Comparison of ENCODE assay signal across 23 cellular contexts in genomic region chr3:76063811-76064210, GRCh38.
DNase-seq lines count a peak whose midpoint lies in the region; TF ChIP-seq lines count a peak whose summit lies in the region.
"Had no signal": no experiment of that assay in that cellular context is flagged by ENCODE, and none has a peak within 500 bp of the region (broad histone marks: within the 10 kb centered on the region; RNA-seq: fewer than 3 reads in every experiment).

No MANE protein-coding gene starts in this region.

- H3K27me3 ChIP-seq in HUES48 (ENCODE audit: control insufficient read depth, insufficient read depth, low read length) (no peaks in the 10 kb centered on the region), WERI-Rb-1 (ENCODE audit: insufficient read depth, low read depth, severe bottlenecking) (no peaks in the 10 kb centered on the region), parathyroid adenoma (ENCODE audit: control insufficient read depth, insufficient read depth, low read length) (no peaks in the 10 kb centered on the region), SK-N-SH (ENCODE audit: insufficient read depth) (no peaks in the 10 kb centered on the region)
- H3K27me3 ChIP-seq: BLaER1, MG63 had no signal

- H3K79me2 ChIP-seq in parathyroid adenoma = no peaks in the 10 kb centered on the region
- H3K79me2 ChIP-seq in SK-N-SH (ENCODE audit: insufficient read depth) = no peaks in the 10 kb centered on the region

- DNase-seq in NCI-H524 treated with DMSO at 0.1 percent for 48 hours (lab: John Stamatoyannopoulos, UW) (peak; percentile 94), WERI-Rb-1 (peak; percentile 58), SK-N-SH (no peak), Kasumi-1 (lab: John Stamatoyannopoulos, UW) (no peak)
- no peak for DNase-seq in effector CD8-positive, alpha-beta T cell (lab: John Stamatoyannopoulos, UW)
- DNase-seq: CD4-positive, CD25-positive, alpha-beta regulatory T cell; COR-L47; DMS 273 treated with DMSO at 0.1 percent for 48 hours; DMS79 treated with DMSO at 0.1 percent for 48 hours; GF-D8; KBM-7; MG63; NCI-H1105 treated with DMSO at 0.1 percent for 48 hours; NCI-H2029; NCI-H2227 treated with DMSO at 0.1 percent for 48 hours; NCI-H748 treated with DMSO at 0.1 percent for 48 hours; Right ventricle myocardium superior; RPMI8226 had no signal

- POLR2A ChIA-PET in SK-N-SH (lab: Yijun Ruan, JAX) = no interaction called here

- no peaks in the 10 kb centered on the region for H3K9me2 ChIP-seq in SK-N-SH

- TF ChIP-seq RAD21 in SK-N-SH (IDR thresholded peaks at IDR 0.05; ENCODE audit: low read length) = no peak

- H3K4me2 ChIP-seq in parathyroid adenoma (ENCODE audit: low read length) (no peak overlapping the region), SK-N-SH (no peak overlapping the region)
- H3K4me2 ChIP-seq: BLaER1, GM23338 had no signal

- H3K4me3 ChIP-seq in HUES48 (ENCODE audit: low read depth, low read length) = no peak overlapping the region
- H3K4me3 ChIP-seq in WERI-Rb-1 (ENCODE audit: low read depth, low read length) = peak overlapping the region; percentile 16; the same call in 1 of the 2 replicates
- H3K4me3 ChIP-seq in parathyroid adenoma (ENCODE audit: low read depth, low read length) = no peak overlapping the region
- no peak overlapping the region for H3K4me3 ChIP-seq in SK-N-SH (ENCODE audit: low read depth in 2 of 2, low read length in 1 of 2)
- H3K4me3 ChIP-seq: BLaER1, GM23338, MG63 had no signal

- H3K36me3 ChIP-seq in HUES48 (ENCODE audit: control insufficient read depth, insufficient read depth, low read length) (no peaks in the 10 kb centered on the region), WERI-Rb-1 (no peaks in the 10 kb centered on the region), parathyroid adenoma (ENCODE audit: control insufficient read depth, insufficient read depth, low read length) (no peaks in the 10 kb centered on the region), SK-N-SH (replicated peaks in 1 of 2; ENCODE audit: control insufficient read depth in 1 of 2, insufficient read depth in 2 of 2, low read length in 1 of 2) (no peaks in the 10 kb centered on the region)
- H3K36me3 ChIP-seq: BLaER1, MG63 had no signal

- 42% methylated on average over 5 of the region's 5 CpGs for WGBS in SK-N-SH (ENCODE audit: low lambda C conversion rate)

- TF ChIP-seq EP300 in SK-N-SH (IDR thresholded peaks at IDR 0.05; ENCODE audit: borderline replicate concordance in 1 of 2, low read depth in 1 of 2, low read length in 1 of 2) = no peak

- peaks cover 5% of the 10 kb centered on the region; the same call in 1 of the 2 replicates for H3K9me3 ChIP-seq in HUES48 (ENCODE audit: control insufficient read depth, insufficient read depth, low read length)
- no peaks in the 10 kb centered on the region for H3K9me3 ChIP-seq in WERI-Rb-1 (ENCODE audit: severe bottlenecking)
- no peaks in the 10 kb centered on the region for H3K9me3 ChIP-seq in parathyroid adenoma (ENCODE audit: control insufficient read depth, low read length)
- no peaks in the 10 kb centered on the region for H3K9me3 ChIP-seq in SK-N-SH
- H3K9me3 ChIP-seq: MG63 had no signal

- H4K20me1 ChIP-seq in SK-N-SH (ENCODE audit: insufficient read depth) = no peaks in the 10 kb centered on the region
- H4K20me1 ChIP-seq: BLaER1 had no signal

- H3K27ac ChIP-seq in HUES48 (ENCODE audit: low read depth, low read length) (peak overlapping the region; percentile 80), WERI-Rb-1 (peak overlapping the region; percentile 76), parathyroid adenoma (no peak overlapping the region), SK-N-SH (ENCODE audit: low read depth in 2 of 2, low read length in 1 of 2) (no peak overlapping the region)
- H3K27ac ChIP-seq: BLaER1, HL-60 had no signal

- TF ChIP-seq CTCF in WERI-Rb-1 (IDR thresholded peaks at IDR 0.05; ENCODE audit: low read depth, low read length) = no peak
- no peak for TF ChIP-seq CTCF in parathyroid adenoma (IDR thresholded peaks at IDR 0.05)
- no peak for TF ChIP-seq CTCF in SK-N-SH (IDR thresholded peaks at IDR 0.05)

- H3K9ac ChIP-seq in HUES48 (ENCODE audit: low read depth, low read length) (no peak overlapping the region), parathyroid adenoma (no peak overlapping the region), SK-N-SH (no peak overlapping the region)
- H3K9ac ChIP-seq: BLaER1 had no signal

- H3K4me1 ChIP-seq in HUES48 (ENCODE audit: control insufficient read depth, insufficient read depth, low read length) (peaks cover 31% of the 10 kb centered on the region), parathyroid adenoma (no peaks in the 10 kb centered on the region), SK-N-SH (ENCODE audit: control insufficient read depth in 1 of 2, insufficient read depth in 2 of 2, low read depth in 1 of 2, low read length in 1 of 2) (no peaks in the 10 kb centered on the region; a peak in 1 of 4 replicates)
- H3K4me1 ChIP-seq: BLaER1 had no signal

- H2AFZ ChIP-seq in parathyroid adenoma (peak overlapping the region; percentile 28), SK-N-SH (ENCODE audit: low read depth) (no peak overlapping the region)
- H2AFZ ChIP-seq: GM23338 had no signal

- CTCF ChIA-PET in SK-N-SH (lab: Yijun Ruan, JAX) = interaction anchor here (1.0 to 4.0 kb wide), 3 partner anchors 10 to 21 kb away, joined by 3 to 29 read pairs (median 3); no protein-coding TSS in a partner anchor

- no peaks in the 10 kb centered on the region for H3F3A ChIP-seq in SK-N-SH (replicated peaks; ENCODE audit: insufficient read depth)

TF ChIP-seq in SK-N-SH, 30 proteins besides CTCF, POLR2A, EP300 and RAD21:
- no peak for TF ChIP-seq CHD2 (IDR thresholded peaks at IDR 0.05; ENCODE audit: low read length, partially characterized antibody)
- TF ChIP-seq, protein P1, sequence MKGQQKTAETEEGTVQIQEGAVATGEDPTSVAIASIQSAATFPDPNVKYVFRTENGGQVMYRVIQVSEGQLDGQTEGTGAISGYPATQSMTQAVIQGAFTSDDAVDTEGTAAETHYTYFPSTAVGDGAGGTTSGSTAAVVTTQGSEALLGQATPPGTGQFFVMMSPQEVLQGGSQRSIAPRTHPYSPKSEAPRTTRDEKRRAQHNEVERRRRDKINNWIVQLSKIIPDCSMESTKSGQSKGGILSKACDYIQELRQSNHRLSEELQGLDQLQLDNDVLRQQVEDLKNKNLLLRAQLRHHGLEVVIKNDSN (IDR thresholded peaks at IDR 0.05; ENCODE audit: borderline replicate concordance, low read depth) = no peak
- TF ChIP-seq EZH2phosphoT487 (IDR thresholded peaks at IDR 0.05; ENCODE audit: borderline replicate concordance, low read depth) = no peak
- TF ChIP-seq, protein P2, sequence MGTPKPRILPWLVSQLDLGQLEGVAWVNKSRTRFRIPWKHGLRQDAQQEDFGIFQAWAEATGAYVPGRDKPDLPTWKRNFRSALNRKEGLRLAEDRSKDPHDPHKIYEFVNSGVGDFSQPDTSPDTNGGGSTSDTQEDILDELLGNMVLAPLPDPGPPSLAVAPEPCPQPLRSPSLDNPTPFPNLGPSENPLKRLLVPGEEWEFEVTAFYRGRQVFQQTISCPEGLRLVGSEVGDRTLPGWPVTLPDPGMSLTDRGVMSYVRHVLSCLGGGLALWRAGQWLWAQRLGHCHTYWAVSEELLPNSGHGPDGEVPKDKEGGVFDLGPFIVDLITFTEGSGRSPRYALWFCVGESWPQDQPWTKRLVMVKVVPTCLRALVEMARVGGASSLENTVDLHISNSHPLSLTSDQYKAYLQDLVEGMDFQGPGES (IDR thresholded peaks at IDR 0.05; ENCODE audit: low read depth, low read length) = no peak
- no peak for TF ChIP-seq USF2 (IDR thresholded peaks at IDR 0.05; ENCODE audit: borderline replicate concordance, low read depth, low read length)
- no peak for TF ChIP-seq SMC3 (IDR thresholded peaks at IDR 0.05; ENCODE audit: low read depth, low read length)
- no peak for TF ChIP-seq FOSL2 (IDR thresholded peaks at IDR 0.05; ENCODE audit: borderline replicate concordance, low read depth)

Comparison
In these comparisons a context has a peak if more than half of its experiments do, and no peak if none do; other contexts are left out.
1. H3K27ac ChIP-seq: peak in HUES48 (single experiment) and WERI-Rb-1 (single experiment); none in parathyroid adenoma (single experiment) and SK-N-SH (0 of 2).
2. DNase-seq: peak in NCI-H524 treated with DMSO at 0.1 percent for 48 hours (single experiment) and WERI-Rb-1 (single experiment); none in effector CD8-positive, alpha-beta T cell (single experiment), SK-N-SH (single experiment) and Kasumi-1 (0 of 2).